ENCODE assay signal across 8 cellular contexts in the genomic region with DNA sequence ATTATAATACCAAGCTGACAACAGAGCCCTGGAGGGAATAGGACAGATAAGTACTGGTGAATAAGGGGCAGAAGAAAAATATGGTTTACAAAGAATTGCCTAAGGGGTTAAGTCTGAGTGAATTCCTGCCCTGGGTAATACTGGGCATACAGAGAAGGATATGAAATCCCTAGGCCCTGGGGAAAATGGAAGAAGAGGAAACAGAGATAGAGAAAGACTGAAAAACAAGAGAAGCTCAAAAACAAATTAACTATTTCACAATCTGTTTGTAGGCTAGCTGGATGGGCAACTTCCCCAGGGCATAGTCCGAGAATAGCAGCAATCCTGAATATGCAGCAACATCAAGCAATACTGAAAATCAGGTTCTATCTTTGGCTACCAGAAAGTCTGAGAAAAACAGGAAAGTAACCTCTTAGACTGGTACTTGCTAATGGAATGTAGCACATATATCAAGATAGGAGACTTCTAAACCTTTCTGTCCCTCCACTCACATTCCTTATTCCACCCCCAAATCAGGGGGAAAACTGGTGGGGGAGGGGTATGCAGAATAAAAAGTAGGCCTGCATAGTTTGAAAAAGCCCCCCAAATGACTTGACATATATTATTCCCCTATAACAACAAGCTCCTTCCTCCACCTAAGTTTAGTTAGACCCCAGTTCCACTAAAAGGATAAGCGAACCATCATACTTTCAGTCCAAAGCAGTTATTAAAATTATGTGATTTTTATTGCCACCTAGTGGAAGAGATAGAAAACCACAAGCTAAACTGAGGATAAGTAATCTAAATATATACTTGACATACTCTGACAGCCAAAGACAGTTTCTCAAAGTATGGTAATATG. TPM values are rescaled to one million over a fixed set of nuclear protein-coding genes. Genes with fewer than 3 reads are reported as not detected.
DNase-seq lines count a peak whose midpoint lies in the region; ATAC-seq, FAIRE-seq and TF ChIP-seq lines count a peak whose summit lies in the region.

No MANE protein-coding gene starts in this region.

- peaks cover 0 to 37% (median 24%) of the 10 kb centered on the region in 4 donors for H3K4me1 ChIP-seq in liver (ENCODE audit: control insufficient read depth in 4 of 4, insufficient read depth in 4 of 4, low read length in 3 of 4)

- H3K4me3 ChIP-seq in AG09309 (ENCODE audit: control insufficient read depth, low read depth, low read length), result no peak overlapping the region
- peak overlapping the region in 2 of 3 donors; percentile 31 to 49 for H3K4me3 ChIP-seq in liver (ENCODE audit: low read depth in 1 of 3, low read length in 3 of 3)

- no peak for ATAC-seq in HG03469 (IDR thresholded peaks at IDR 0.05; ENCODE audit: unreplicated experiment)

- no peak for TF ChIP-seq POLR2A in H54 (IDR thresholded peaks at IDR 0.05; ENCODE audit: low read depth, low read length)

- DNase-seq in AG09309 (ENCODE audit: low read depth) (no peak), H54 (ENCODE audit: insufficient read length, low spot score) (no peak), NCI-H748 treated with DMSO at 0.1 percent for 48 hours (lab: John Stamatoyannopoulos, UW) (peak; percentile 80), cerebellar cortex (ENCODE audit: low spot score) (peak; percentile 70), urothelium cell line (ENCODE audit: low spot score) (peak; percentile 30)
- DNase-seq in activated CD4-positive, CD25-positive, alpha-beta regulatory T cell (lab: John Stamatoyannopoulos, UW), result no peak

- peak overlapping the region; percentile 57 to 91 for H3K9ac ChIP-seq in liver (ENCODE audit: low read depth in 1 of 2, low read length in 2 of 2)

- peak; percentile 82 to 86 for TF ChIP-seq RAD21 in liver (IDR thresholded peaks at IDR 0.05)

- peak overlapping the region; percentile 88 to 98 for H3K27ac ChIP-seq in liver (ENCODE audit: low read depth in 1 of 2, low read length in 2 of 2)

- no peaks in the 10 kb centered on the region for H3K9me3 ChIP-seq in liver (ENCODE audit: control insufficient read depth in 4 of 4, low read length in 3 of 4)

- TF ChIP-seq CTCF in AG09309 (IDR thresholded peaks at IDR 0.05; ENCODE audit: control insufficient read depth, insufficient read depth, low read depth, low read length, missing control alignments) (peak; percentile 36), liver (IDR thresholded peaks at IDR 0.05; ENCODE audit: low read depth, low read length, missing input control) (peak; percentile 70)

- FAIRE-seq in H54 (lab: Jason Lieb, UNC) (peak; percentile 91), urothelium cell line (lab: Jason Lieb, UNC) (no peak)

- no peaks in the 10 kb centered on the region for H3K27me3 ChIP-seq in liver (ENCODE audit: control insufficient read depth in 4 of 4, insufficient read depth in 4 of 4, low read length in 3 of 4)

- no peaks in the 10 kb centered on the region for H3K36me3 ChIP-seq in liver (ENCODE audit: control insufficient read depth in 4 of 4, insufficient read depth in 3 of 4, low read depth in 1 of 4, low read length in 3 of 4)

- 22% methylated on average over 2 of the region's 2 CpGs for WGBS in liver

TF ChIP-seq in liver, 16 proteins besides CTCF, POLR2A, EP300 and RAD21:
- no peak for TF ChIP-seq TAF1 (conservative IDR thresholded peaks at IDR 0.05)
- peak; percentile 84 for TF ChIP-seq REST (IDR thresholded peaks at IDR 0.05)
- no peak for TF ChIP-seq NR2F2 (IDR thresholded peaks at IDR 0.05)
- peak; percentile 97 for TF ChIP-seq SP1 (IDR thresholded peaks at IDR 0.05)
- TF ChIP-seq JUND (IDR thresholded peaks at IDR 0.05), result peak; percentile 39 to 70
- TF ChIP-seq, protein P1, sequence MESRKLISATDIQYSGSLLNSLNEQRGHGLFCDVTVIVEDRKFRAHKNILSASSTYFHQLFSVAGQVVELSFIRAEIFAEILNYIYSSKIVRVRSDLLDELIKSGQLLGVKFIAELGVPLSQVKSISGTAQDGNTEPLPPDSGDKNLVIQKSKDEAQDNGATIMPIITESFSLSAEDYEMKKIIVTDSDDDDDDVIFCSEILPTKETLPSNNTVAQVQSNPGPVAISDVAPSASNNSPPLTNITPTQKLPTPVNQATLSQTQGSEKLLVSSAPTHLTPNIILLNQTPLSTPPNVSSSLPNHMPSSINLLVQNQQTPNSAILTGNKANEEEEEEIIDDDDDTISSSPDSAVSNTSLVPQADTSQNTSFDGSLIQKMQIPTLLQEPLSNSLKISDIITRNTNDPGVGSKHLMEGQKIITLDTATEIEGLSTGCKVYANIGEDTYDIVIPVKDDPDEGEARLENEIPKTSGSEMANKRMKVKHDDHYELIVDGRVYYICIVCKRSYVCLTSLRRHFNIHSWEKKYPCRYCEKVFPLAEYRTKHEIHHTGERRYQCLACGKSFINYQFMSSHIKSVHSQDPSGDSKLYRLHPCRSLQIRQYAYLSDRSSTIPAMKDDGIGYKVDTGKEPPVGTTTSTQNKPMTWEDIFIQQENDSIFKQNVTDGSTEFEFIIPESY (IDR thresholded peaks at IDR 0.05), result peak; percentile 13
- peak in 1 of 2 donors; percentile 22 for TF ChIP-seq EGR1 (IDR thresholded peaks at IDR 0.05; ENCODE audit: low read depth in 2 of 2)
- peak; percentile 91 for TF ChIP-seq YY1 (IDR thresholded peaks at IDR 0.05)
- TF ChIP-seq, protein P2, sequence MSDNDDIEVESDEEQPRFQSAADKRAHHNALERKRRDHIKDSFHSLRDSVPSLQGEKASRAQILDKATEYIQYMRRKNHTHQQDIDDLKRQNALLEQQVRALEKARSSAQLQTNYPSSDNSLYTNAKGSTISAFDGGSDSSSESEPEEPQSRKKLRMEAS (IDR thresholded peaks at IDR 0.05), result peak; percentile 44
- peak; percentile 64 to 75 for TF ChIP-seq RXRA (IDR thresholded peaks at IDR 0.05)
- peak; percentile 95 to 96 for TF ChIP-seq HNF4A (conservative IDR thresholded peaks at IDR 0.05)
- TF ChIP-seq FOXA2 (IDR thresholded peaks at IDR 0.05), result peak; percentile 53
- TF ChIP-seq HNF4G (IDR thresholded peaks at IDR 0.05), result peak; percentile 91
- no peak for TF ChIP-seq ATF3 (IDR thresholded peaks at IDR 0.05)
- TF ChIP-seq GABPA (IDR thresholded peaks at IDR 0.05 in 1 of 2, conservative IDR thresholded peaks at IDR 0.05 in 1 of 2), result no peak
- peak; percentile 7 for TF ChIP-seq FOXA1 (IDR thresholded peaks at IDR 0.05)
TF ChIP-seq in liver: peak in this region for 12.

RNA-seq across cellular contexts. Expression of gene SLC38A9, which starts 20.6 kb away (rescaled TPM):
- 10 to 100 TPM; 24.6 to 31.0 TPM for total RNA-seq in liver
- 10 to 100 TPM; 11.4 to 12.7 TPM for polyA plus RNA-seq in liver

RNA-seq across cellular contexts. Expression of gene DDX4, which starts 46.4 kb away (rescaled TPM):
- not detected for total RNA-seq in liver
- not detected for polyA plus RNA-seq in liver

Comparison
In these comparisons a context has a peak if more than half of its experiments do, and no peak if none do; other contexts are left out.
1. DNase-seq: peak in NCI-H748 treated with DMSO at 0.1 percent for 48 hours (single experiment), cerebellar cortex (single experiment) and urothelium cell line (single experiment); none in AG09309 (single experiment), H54 (single experiment) and activated CD4-positive, CD25-positive, alpha-beta regulatory T cell (0 of 4).